Comparison of ENCODE assay signal across 8 cellular contexts in genomic region chr1:230681599-230681998, GRCh38. TPM values are rescaled to one million over a fixed set of nuclear protein-coding genes. Genes with fewer than 3 reads are reported as not detected.
DNase-seq lines count a peak whose midpoint lies in the region; ATAC-seq and TF ChIP-seq lines count a peak whose summit lies in the region.

No MANE protein-coding gene starts in this region.

- TF ChIP-seq CTCF in WTC11 (IDR thresholded peaks at IDR 0.05) (no peak), left lung (IDR thresholded peaks at IDR 0.05) (no peak), osteoblast (IDR thresholded peaks at IDR 0.05; ENCODE audit: extremely low read depth, low read depth, low read length) (no peak)

- H3K4me1 Mint-ChIP-seq in WTC11, result no peaks in the 10 kb centered on the region

- H3K9me3 ChIP-seq in left lung (no peaks in the 10 kb centered on the region), osteoblast (ENCODE audit: low read depth, low read length) (no peaks in the 10 kb centered on the region)

- H3K36me3 ChIP-seq in left lung (peaks cover 0 to 80% of the 10 kb centered on the region in 2 donors), osteoblast (ENCODE audit: insufficient read depth, low read length) (peaks cover 29% of the 10 kb centered on the region)

- H3K27me3 Mint-ChIP-seq in WTC11 (ENCODE audit: low read depth), result no peaks in the 10 kb centered on the region

- intact Hi-C loops in left lung (cut with DNase I), result no loop called here

- H3K4me3 ChIP-seq in left lung (no peak overlapping the region), osteoblast (ENCODE audit: insufficient read depth, low read length) (no peak overlapping the region)

- DNase-seq in DMS 273 (lab: John Stamatoyannopoulos, UW; ENCODE audit: unreplicated experiment) (peak; percentile 90), NCI-H1092 (lab: John Stamatoyannopoulos, UW) (peak; percentile 92), WTC11 (ENCODE audit: low spot score) (no peak), left lung (no peak), osteoblast (ENCODE audit: insufficient read length, low spot score, missing footprints) (no peak), activated gamma-delta T cell (lab: John Stamatoyannopoulos, UW) (no peak), GM19238 (ENCODE audit: insufficient read length, low spot score) (no peak)
- no peak for DNase-seq in stimulated activated CD4-positive, alpha-beta T cell treated with anti-CD3 and anti-CD28 coated beads, Interleukin-4, amount 100 ng/mL, for 1 hour

- H3K36me3 Mint-ChIP-seq in WTC11, result peaks cover 54% of the 10 kb centered on the region

- POLR2A ChIA-PET in WTC11 (lab: Charles Lee), result no interaction called here

- CTCF ChIA-PET in WTC11 (lab: Charles Lee), result interaction anchor here (1.2 to 1.5 kb wide), 2 partner anchors 17 to 115 kb away, joined by 3 read pairs; no protein-coding TSS in a partner anchor

- no peaks in the 10 kb centered on the region for H3K27me3 ChIP-seq in left lung
- H3K27me3 ChIP-seq in osteoblast (ENCODE audit: insufficient read depth, low read length), result no peaks in the 10 kb centered on the region

- ATAC-seq in WTC11 (no peak), left lung (peak; percentile 85)

- no peak overlapping the region for H3K4me3 Mint-ChIP-seq in WTC11

- H3K4me1 ChIP-seq in left lung (peaks cover 5 to 12% of the 10 kb centered on the region in 2 donors), osteoblast (ENCODE audit: insufficient read depth, low read length) (peaks cover 18% of the 10 kb centered on the region)

- no peaks in the 10 kb centered on the region for H3K79me2 ChIP-seq in osteoblast (ENCODE audit: insufficient read depth, low read length)

- H2AFZ ChIP-seq in osteoblast (ENCODE audit: low read length), result no peak overlapping the region

- H3K27ac Mint-ChIP-seq in WTC11, result no peak overlapping the region

- H3K27ac ChIP-seq in left lung (no peak overlapping the region), osteoblast (ENCODE audit: low read depth, low read length) (no peak overlapping the region)

- H3K9me3 Mint-ChIP-seq in WTC11, result no peaks in the 10 kb centered on the region

- H3K4me2 ChIP-seq in osteoblast (ENCODE audit: insufficient read depth, low read length), result no peak overlapping the region

- no peaks in the 10 kb centered on the region for H4K20me1 ChIP-seq in osteoblast (ENCODE audit: insufficient read depth, low read length)

TF ChIP-seq in WTC11, 78 proteins besides CTCF, POLR2A, EP300 and RAD21:
- TF ChIP-seq GABPB1 (CRISPR knock-in tag; IDR thresholded peaks at IDR 0.05) (peak; percentile 50; the same call in 1 of the 2 replicates), E2F5 (CRISPR knock-in tag; IDR thresholded peaks at IDR 0.05) (no peak)

RNA-seq across cellular contexts. Expression of gene AGT, which starts 32.3 kb away (rescaled TPM):
- total RNA-seq in WTC11 (2021) (0.64 to 1.0 TPM (median 1.0 TPM) in 3 replicates), left lung (1 to 10 TPM; 2.8 to 2.9 TPM), osteoblast (1.5 and 6.2 TPM in 2 replicates)

RNA-seq across cellular contexts. Expression of gene COG2, which starts 39.3 kb away (rescaled TPM):
- total RNA-seq in WTC11 (2021), result 30.9 to 32.0 TPM (median 31.1 TPM) in 3 replicates
- 10 to 100 TPM; 26.1 to 27.0 TPM for total RNA-seq in left lung
- total RNA-seq in osteoblast, result 23.9 and 25.3 TPM in 2 replicates

Comparison
In these comparisons a context has a peak if more than half of its experiments do, and no peak if none do; other contexts are left out.
1. DNase-seq: peak in DMS 273 (single experiment) and NCI-H1092 (single experiment); none in WTC11 (single experiment), left lung (0 of 2), osteoblast (single experiment), activated gamma-delta T cell (single experiment), GM19238 (single experiment) and stimulated activated CD4-positive, alpha-beta T cell treated with anti-CD3 and anti-CD28 coated beads, Interleukin-4, amount 100 ng/mL, for 1 hour (single experiment).